Comparison of ENCODE assay signal across 27 cellular contexts in the genomic region with DNA sequence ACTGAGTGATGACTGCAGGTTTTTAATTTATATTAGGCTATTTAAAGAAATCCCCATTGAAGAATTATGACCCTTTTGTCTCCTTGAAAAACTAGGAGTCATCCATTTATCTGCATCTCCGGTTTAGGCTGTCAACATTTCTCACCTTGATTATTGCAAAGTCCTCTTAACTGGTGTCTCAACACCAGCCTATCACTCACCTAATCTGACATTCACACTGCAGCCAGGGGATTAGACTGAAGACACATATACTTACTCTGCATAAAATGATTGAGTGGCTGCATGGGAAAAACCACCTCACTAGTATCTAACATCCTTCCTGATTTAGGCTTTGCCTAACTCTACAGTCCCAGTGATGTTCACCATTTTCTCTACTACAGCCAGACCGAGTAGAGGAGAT.
"Had no signal": no experiment of that assay in that cellular context is flagged by ENCODE, and none has a peak within 500 bp of the region (broad histone marks: within the 10 kb centered on the region; RNA-seq: fewer than 3 reads in every experiment).

No MANE protein-coding gene starts in this region.

- H3K27ac Mint-ChIP-seq: stimulated activated effector memory CD8-positive, alpha-beta T cell treated with anti-CD3 and anti-CD28 coated beads, Interleukin-12 subunit alpha, Interleukin-12 subunit beta, amount 100 ng/mL, for 72 hours; stimulated activated memory B cell treated with anti-CD40 and anti-IgM and Interleukin-4, amounts not matched to agents 10 μg/mL and 1 μg/mL and 100 μg/mL, for 72 hours; stimulated activated naive CD8-positive, alpha-beta T cell treated with anti-CD3 and anti-CD28 coated beads, Interleukin-15, amount 100 ng/mL, for 72 hours; stimulated activated naive CD8-positive, alpha-beta T cell treated with anti-CD3 and anti-CD28 coated beads, Interleukin-15, Interleukin-2, amounts not matched to agents 100 ng/mL and 50 ng/mL, for 24 hours; type B pancreatic cell had no signal

- H3K27ac ChIP-seq: stomach, suprapubic skin, testis, thoracic aorta, thyroid gland, tibial artery, tibial nerve, transverse colon, upper lobe of left lung, upper lobe of right lung, uterus, vagina had no signal

- ATAC-seq: stimulated activated effector memory CD8-positive, alpha-beta T cell treated with anti-CD3 and anti-CD28 coated beads, Interleukin-12 subunit alpha, Interleukin-12 subunit beta, amount 100 ng/mL, for 72 hours; stimulated activated memory B cell treated with anti-CD40 and anti-IgM and Interleukin-4, amounts not matched to agents 10 μg/mL and 1 μg/mL and 100 μg/mL, for 72 hours; stimulated activated naive CD8-positive, alpha-beta T cell treated with anti-CD3 and anti-CD28 coated beads, Interleukin-15, amount 100 ng/mL, for 72 hours; stimulated activated naive CD8-positive, alpha-beta T cell treated with anti-CD3 and anti-CD28 coated beads, Interleukin-15, Interleukin-2, amounts not matched to agents 100 U/mL and 50 U/mL, for 24 hours; upper lobe of right lung had no signal

- H3K9me3 Mint-ChIP-seq: type B pancreatic cell had no signal

- H3K4me1 ChIP-seq: stomach, suprapubic skin, testis, thyroid gland, tibial artery, tibial nerve, transverse colon, upper lobe of left lung, upper lobe of right lung, uterus, vagina had no signal

- DNase-seq: stimulated activated CD4-positive, alpha-beta T cell treated with anti-CD3 and anti-CD28 coated beads, Interleukin-2, amount 100 ng/mL, for 48 hours; stimulated activated CD4-positive, alpha-beta T cell treated with anti-CD3 and anti-CD28 coated beads, Interleukin-4, amount 100 ng/mL, for 1 hour; stimulated activated CD4-positive, alpha-beta T cell treated with anti-CD3 and anti-CD28 coated beads, Interleukin-4, amount 100 ng/mL, for 24 hours; stimulated activated CD4-positive, alpha-beta T cell treated with anti-CD3 and anti-CD28 coated beads, Interleukin-4, amount 100 ng/mL, for 4 hours; stimulated activated CD8-positive, alpha-beta memory T cell treated with anti-CD3 and anti-CD28 coated beads, Interleukin-4, amount 100 ng/mL, for 48 hours; stimulated activated naive CD4-positive, alpha-beta T cell; stimulated activated naive CD4-positive, alpha-beta T cell treated with Interleukin-2 at 50 U/mL for 16 hours; stimulated activated naive CD8-positive, alpha-beta T cell treated with anti-CD3 and anti-CD28 coated beads, Interleukin-15, amount 100 ng/mL, for 72 hours; stimulated activated naive CD8-positive, alpha-beta T cell treated with anti-CD3 and anti-CD28 coated beads, Interleukin-15, Interleukin-2, amounts not matched to agents 100 U/mL and 50 U/mL, for 24 hours; stomach; substantia nigra; testis; thyroid gland; tibial artery; transverse colon; trophoblast cell; upper lobe of left lung; upper lobe of right lung; uterus had no signal

- H3K27me3 Mint-ChIP-seq: stimulated activated memory B cell treated with anti-CD40 and anti-IgM and Interleukin-4, amounts not matched to agents 10 μg/mL and 1 μg/mL and 100 μg/mL, for 72 hours; stimulated activated naive CD8-positive, alpha-beta T cell treated with anti-CD3 and anti-CD28 coated beads, Interleukin-15, amount 100 ng/mL, for 72 hours; stimulated activated naive CD8-positive, alpha-beta T cell treated with anti-CD3 and anti-CD28 coated beads, Interleukin-15, Interleukin-2, amounts not matched to agents 100 ng/mL and 50 ng/mL, for 24 hours had no signal

- H3K4me3 Mint-ChIP-seq: stimulated activated effector memory CD8-positive, alpha-beta T cell treated with anti-CD3 and anti-CD28 coated beads, Interleukin-12 subunit alpha, Interleukin-12 subunit beta, amount 100 ng/mL, for 72 hours; stimulated activated memory B cell treated with anti-CD40 and anti-IgM and Interleukin-4, amounts not matched to agents 10 μg/mL and 1 μg/mL and 100 μg/mL, for 72 hours; stimulated activated naive CD8-positive, alpha-beta T cell treated with anti-CD3 and anti-CD28 coated beads, Interleukin-15, amount 100 ng/mL, for 72 hours; stimulated activated naive CD8-positive, alpha-beta T cell treated with anti-CD3 and anti-CD28 coated beads, Interleukin-15, Interleukin-2, amounts not matched to agents 100 ng/mL and 50 ng/mL, for 24 hours; type B pancreatic cell had no signal

- H3K36me3 ChIP-seq: stomach, suprapubic skin, thoracic aorta, thyroid gland, tibial artery, tibial nerve, transverse colon, upper lobe of left lung, upper lobe of right lung, uterus, vagina had no signal

- H3K9me3 ChIP-seq: stomach, suprapubic skin, testis, thoracic aorta, thyroid gland, tibial artery, tibial nerve, transverse colon, upper lobe of left lung, upper lobe of right lung, uterus, vagina had no signal

- H3K36me3 Mint-ChIP-seq: stimulated activated effector memory CD8-positive, alpha-beta T cell treated with anti-CD3 and anti-CD28 coated beads, Interleukin-12 subunit alpha, Interleukin-12 subunit beta, amount 100 ng/mL, for 72 hours; stimulated activated memory B cell treated with anti-CD40 and anti-IgM and Interleukin-4, amounts not matched to agents 10 μg/mL and 1 μg/mL and 100 μg/mL, for 72 hours; type B pancreatic cell had no signal

- H3K27me3 ChIP-seq: stomach, suprapubic skin, testis, thyroid gland, tibial artery, tibial nerve, transverse colon, upper lobe of left lung, upper lobe of right lung, uterus, vagina had no signal

- H3K4me1 Mint-ChIP-seq: stimulated activated effector memory CD8-positive, alpha-beta T cell treated with anti-CD3 and anti-CD28 coated beads, Interleukin-12 subunit alpha, Interleukin-12 subunit beta, amount 100 ng/mL, for 72 hours; stimulated activated memory B cell treated with anti-CD40 and anti-IgM and Interleukin-4, amounts not matched to agents 10 μg/mL and 1 μg/mL and 100 μg/mL, for 72 hours; stimulated activated naive CD8-positive, alpha-beta T cell treated with anti-CD3 and anti-CD28 coated beads, Interleukin-15, amount 100 ng/mL, for 72 hours had no signal

- H3K4me3 ChIP-seq: stomach, suprapubic skin, testis, thoracic aorta, thyroid gland, tibial artery, tibial nerve, transverse colon, upper lobe of left lung, upper lobe of right lung, uterus, vagina had no signal
